Comparison of ENCODE assay signal across 16 cellular contexts in genomic region chr13:26584713-26585112, GRCh38. TPM values are rescaled to one million over a fixed set of nuclear protein-coding genes. Genes with fewer than 3 reads are reported as not detected.
DNase-seq lines count a peak whose midpoint lies in the region; ATAC-seq and TF ChIP-seq lines count a peak whose summit lies in the region.
"Had no signal": no experiment of that assay in that cellular context is flagged by ENCODE, and none has a peak within 500 bp of the region (broad histone marks: within the 10 kb centered on the region; RNA-seq: fewer than 3 reads in every experiment).

No MANE protein-coding gene starts in this region.

- DNase-seq in HT1080 (ENCODE audit: low read depth) (peak; percentile 54), mammary epithelial cell (peak; percentile 38), hepatocyte (ENCODE audit: low spot score) (peak; percentile 15), body of pancreas (no peak), NAMALWA (ENCODE audit: low spot score) (no peak), middle frontal gyrus (ENCODE audit: extremely low spot score, low spot score) (no peak)
- DNase-seq: activated naive CD4-positive, alpha-beta T cell; central memory CD4-positive, alpha-beta T cell; COR-L47; small intestine had no signal

- H3K27me3 ChIP-seq in ACC112 (ENCODE audit: insufficient read depth, low read length): no peaks in the 10 kb centered on the region
- no peaks in the 10 kb centered on the region for H3K27me3 ChIP-seq in mammary epithelial cell (ENCODE audit: insufficient read depth, low read length)
- H3K27me3 ChIP-seq in hepatocyte: no peaks in the 10 kb centered on the region
- H3K27me3 ChIP-seq in body of pancreas: no peaks in the 10 kb centered on the region
- H3K27me3 ChIP-seq: neural progenitor cell had no signal

- H3K9me3 ChIP-seq in mammary epithelial cell (replicated peaks; ENCODE audit: insufficient read depth, low read length) (no peaks in the 10 kb centered on the region), hepatocyte (ENCODE audit: low read depth) (no peaks in the 10 kb centered on the region), body of pancreas (no peaks in the 10 kb centered on the region)
- H3K9me3 ChIP-seq: A549 had no signal

- in situ Hi-C loops in mammary epithelial cell (cut with MboI; ENCODE audit: low sequenced_read_pairs in 2 of 2): no loop called here

- H3K36me3 ChIP-seq in ACC112 (ENCODE audit: insufficient read depth, low read length) (no peaks in the 10 kb centered on the region), mammary epithelial cell (ENCODE audit: insufficient read depth, low read length) (no peaks in the 10 kb centered on the region), hepatocyte (replicated peaks; ENCODE audit: insufficient read depth, low read depth) (no peaks in the 10 kb centered on the region), body of pancreas (replicated peaks in 1 of 2; ENCODE audit: insufficient read depth in 1 of 2, low read depth in 2 of 2) (no peaks in the 10 kb centered on the region)

- no peak for TF ChIP-seq POLR2A in body of pancreas (IDR thresholded peaks at IDR 0.05)

- peaks cover 22% of the 10 kb centered on the region for H3K4me1 ChIP-seq in ACC112 (ENCODE audit: control insufficient read depth, insufficient read depth, low read length, unreplicated experiment)
- peaks cover 4% of the 10 kb centered on the region for H3K4me1 ChIP-seq in mammary epithelial cell (ENCODE audit: insufficient read depth, low read length)
- peaks cover under 1% of the 10 kb centered on the region for H3K4me1 ChIP-seq in hepatocyte (ENCODE audit: insufficient read depth)
- no peaks in the 10 kb centered on the region for H3K4me1 ChIP-seq in body of pancreas
- H3K4me1 ChIP-seq: A549 had no signal

- dilution Hi-C loops in mammary epithelial cell (cut with HindIII; ENCODE audit: low sequenced_read_pairs): no loop called here

- peak overlapping the region; percentile 75 for H3K27ac ChIP-seq in ACC112 (ENCODE audit: low read depth, low read length)
- H3K27ac ChIP-seq in mammary epithelial cell (ENCODE audit: insufficient read depth, low read depth, low read length): no peak overlapping the region
- H3K27ac ChIP-seq in hepatocyte: no peak overlapping the region
- H3K27ac ChIP-seq in body of pancreas: no peak overlapping the region
- H3K27ac ChIP-seq: A549, neural progenitor cell had no signal

- H3K4me3 ChIP-seq in ACC112 (ENCODE audit: low read depth, low read length) (peak overlapping the region; percentile 38), mammary epithelial cell (replicated peaks in 1 of 3; ENCODE audit: insufficient read depth in 1 of 3, low read depth in 2 of 3, low read length in 3 of 3) (no peak overlapping the region), hepatocyte (no peak overlapping the region), body of pancreas (no peak overlapping the region)
- H3K4me3 ChIP-seq: A549, neural progenitor cell had no signal

- CTCF ChIA-PET in mammary epithelial cell (lab: Charles Lee; ENCODE audit: low non-redundant PET): no interaction called here

- no peak for TF ChIP-seq CTCF in mammary epithelial cell (conservative IDR thresholded peaks at IDR 0.05 in 1 of 2, IDR thresholded peaks at IDR 0.05 in 1 of 2; ENCODE audit: extremely low read depth in 1 of 2, insufficient read depth in 1 of 2, low read depth in 1 of 2, low read length in 2 of 2)
- no peak for TF ChIP-seq CTCF in hepatocyte (IDR thresholded peaks at IDR 0.05; ENCODE audit: poor library complexity)
- TF ChIP-seq CTCF in body of pancreas (IDR thresholded peaks at IDR 0.05): no peak

- H3K79me2 ChIP-seq in ACC112 (ENCODE audit: control insufficient read depth, insufficient read depth, low read length, unreplicated experiment) (peaks cover 45% of the 10 kb centered on the region), mammary epithelial cell (ENCODE audit: insufficient read depth, low read length) (peaks cover 44% of the 10 kb centered on the region), hepatocyte (peaks cover 74% of the 10 kb centered on the region)

- WGBS in mammary epithelial cell (ENCODE audit: low coverage, missing lambda C conversion rate): 87% methylated on average over 2 of the region's 2 CpGs
- WGBS in hepatocyte (ENCODE audit: low lambda C conversion rate, missing lambda C conversion rate): 60% methylated on average over 2 of the region's 2 CpGs
- WGBS in body of pancreas, 2 donors: 83 to 92% methylated on average over 2 of the region's 2 CpGs

- intact Hi-C loops in mammary epithelial cell (cut with micrococcal nuclease): no loop called here
- intact Hi-C loops in body of pancreas (cut with DNase I): no loop called here

- no peaks in the 10 kb centered on the region for H3K9me2 ChIP-seq in hepatocyte (replicated peaks; ENCODE audit: insufficient read depth)

- H3K4me2 ChIP-seq in mammary epithelial cell (ENCODE audit: insufficient read depth, low read depth, low read length) (peak overlapping the region; percentile 10), hepatocyte (no peak overlapping the region)
- H3K4me2 ChIP-seq: A549 had no signal

- no peak overlapping the region for H2AFZ ChIP-seq in ACC112 (ENCODE audit: low read length, unreplicated experiment)
- no peak overlapping the region for H2AFZ ChIP-seq in mammary epithelial cell (ENCODE audit: low read depth, low read length)
- H2AFZ ChIP-seq in hepatocyte: no peak overlapping the region
- H2AFZ ChIP-seq: neural progenitor cell had no signal

- H4K20me1 ChIP-seq in mammary epithelial cell (ENCODE audit: insufficient read depth, low read length): no peaks in the 10 kb centered on the region
- peaks cover 4% of the 10 kb centered on the region for H4K20me1 ChIP-seq in hepatocyte (ENCODE audit: insufficient read depth, poor library complexity, severe bottlenecking)

- no peak for ATAC-seq in GM21825 (IDR thresholded peaks at IDR 0.05; ENCODE audit: unreplicated experiment)
- no peak for ATAC-seq in body of pancreas
- ATAC-seq: A549, HCT116, WTC11 had no signal

- no TSS peak for BruUV-seq in mammary epithelial cell (replicated peaks; lab: Mats Ljungman, UMichigan)

- H3K9ac ChIP-seq in mammary epithelial cell (ENCODE audit: insufficient read depth, low read length): no peak overlapping the region
- H3K9ac ChIP-seq: neural progenitor cell had no signal

RNA-seq across cellular contexts. Expression of gene WASF3, which starts 27.2 kb away (rescaled TPM):
- total RNA-seq in HT1080 (2014; rRNA removed; shearing (Covaris generic)): 5.9 and 6.5 TPM in 2 replicates
- polyA plus RNA-seq in HT1080 (2015; cell fraction: cytosol; rRNA removed): 10.9 and 15.7 TPM in 2 replicates
- 10.9 and 12.8 TPM in 2 replicates for polyA plus RNA-seq in HT1080 (2015; cell fraction: nucleus; rRNA removed)
- total RNA-seq in mammary epithelial cell (10 to 100 TPM in 1 of 2 donors, 1 to 10 TPM in 1; 7.7 to 19.4 TPM), hepatocyte (15.5 and 17.8 TPM in 2 replicates), body of pancreas (10 to 100 TPM in 1 of 2 donors, 1 to 10 TPM in 1; 6.0 to 13.2 TPM)
- polyA plus RNA-seq in mammary epithelial cell (6.8 TPM), hepatocyte (10.1 and 10.4 TPM in 2 replicates)
- polyA minus RNA-seq in mammary epithelial cell: 11.8 TPM

Comparison
In these comparisons a context has a peak if more than half of its experiments do, and no peak if none do; other contexts are left out.
1. DNase-seq: peak in HT1080 (single experiment), mammary epithelial cell (single experiment) and hepatocyte (single experiment); none in body of pancreas (0 of 4), NAMALWA (single experiment) and middle frontal gyrus (single experiment).